16 cellular contexts compared by ENCODE assay signal in genomic region chr15:97168704-97169475, GRCh38.
DNase-seq lines count a peak whose midpoint lies in the region; ATAC-seq and TF ChIP-seq lines count a peak whose summit lies in the region.
"Had no signal": no experiment of that assay in that cellular context is flagged by ENCODE, and none has a peak within 500 bp of the region (broad histone marks: within the 10 kb centered on the region; RNA-seq: fewer than 3 reads in every experiment).

No MANE protein-coding gene starts in this region.

- TF ChIP-seq CTCF in GM23338 (conservative IDR thresholded peaks at IDR 0.05; ENCODE audit: low read depth in 2 of 2): no peak
- no peak for TF ChIP-seq CTCF in epithelial cell of esophagus (IDR thresholded peaks at IDR 0.05; ENCODE audit: insufficient read depth, low read depth, low read length, missing control alignments)
- TF ChIP-seq CTCF in type B pancreatic cell (conservative IDR thresholded peaks at IDR 0.05): no peak

- H3K36me3 ChIP-seq in GM23338 (ENCODE audit: insufficient read depth): no peaks in the 10 kb centered on the region

- H3K27me3 ChIP-seq in GM23338 (ENCODE audit: insufficient read depth): no peaks in the 10 kb centered on the region
- H3K27me3 ChIP-seq: foreskin keratinocyte had no signal

- H3K9me3 Mint-ChIP-seq in GM23338: no peaks in the 10 kb centered on the region
- no peaks in the 10 kb centered on the region for H3K9me3 Mint-ChIP-seq in activated naive CD4-positive, alpha-beta T cell treated with anti-CD3 and anti-CD28 coated beads, Interleukin-2, amount 10 ng/mL, durations not matched to agents 7 days and 5 days
- no peaks in the 10 kb centered on the region for H3K9me3 Mint-ChIP-seq in type B pancreatic cell

- H3K36me3 Mint-ChIP-seq in GM23338 (ENCODE audit: low read depth): no peaks in the 10 kb centered on the region
- H3K36me3 Mint-ChIP-seq in activated naive CD4-positive, alpha-beta T cell treated with anti-CD3 and anti-CD28 coated beads, Interleukin-2, amount 10 ng/mL, durations not matched to agents 7 days and 5 days: no peaks in the 10 kb centered on the region
- H3K36me3 Mint-ChIP-seq in type B pancreatic cell: no peaks in the 10 kb centered on the region
- H3K36me3 Mint-ChIP-seq: CD8-positive, alpha-beta T cell had no signal

- H2AFZ ChIP-seq in GM23338: peak overlapping the region; percentile 60; the same call in 1 of the 2 replicates

- peak; percentile 86 for ATAC-seq in GM23338
- ATAC-seq: CD8-positive, alpha-beta T cell; foreskin keratinocyte; left colon; SK-N-SH treated with all-trans-retinoic acid at 6 μM for 48 hours had no signal

- 0 out of 2 replicates have a peak, but pooled peaks cover 8% of the 10 kb centered on the region for H3K9me2 ChIP-seq in GM23338 (ENCODE audit: insufficient read depth)

- no peak overlapping the region; the same call in 1 of the 2 replicates for H3K27ac Mint-ChIP-seq in GM23338
- H3K27ac Mint-ChIP-seq in activated naive CD4-positive, alpha-beta T cell treated with anti-CD3 and anti-CD28 coated beads, Interleukin-2, amount 10 ng/mL, durations not matched to agents 7 days and 5 days: no peak overlapping the region
- no peak overlapping the region for H3K27ac Mint-ChIP-seq in type B pancreatic cell
- H3K27ac Mint-ChIP-seq: CD8-positive, alpha-beta T cell; HFFc6 had no signal

- CTCF ChIA-PET in activated naive CD4-positive, alpha-beta T cell treated with anti-CD3 and anti-CD28 coated beads, Interleukin-2, amount 10 ng/mL, durations not matched to agents 7 days and 5 days (lab: Charles Lee): no interaction called here

- no peak overlapping the region for H3K4me2 ChIP-seq in GM23338

- H3K4me1 Mint-ChIP-seq in GM23338 (peaks cover 14% of the 10 kb centered on the region), type B pancreatic cell (ENCODE audit: unreplicated experiment) (peaks cover 23% of the 10 kb centered on the region)
- no peaks in the 10 kb centered on the region for H3K4me1 Mint-ChIP-seq in activated naive CD4-positive, alpha-beta T cell treated with anti-CD3 and anti-CD28 coated beads, Interleukin-2, amount 10 ng/mL, durations not matched to agents 7 days and 5 days

- H3F3A ChIP-seq in GM23338 (replicated peaks; ENCODE audit: low read depth): no peaks in the 10 kb centered on the region

- H3K79me2 ChIP-seq in GM23338 (replicated peaks; ENCODE audit: insufficient read depth): no peaks in the 10 kb centered on the region

- peak; percentile 32 for DNase-seq in GM23338 (ENCODE audit: low spot score)
- DNase-seq in NCI-H1436 treated with DMSO at 0.1 percent for 48 hours (lab: John Stamatoyannopoulos, UW): peak; percentile 75
- DNase-seq in NCI-H526 treated with DMSO at 0.1 percent for 48 hours (lab: John Stamatoyannopoulos, UW): peak; percentile 21
- peak; percentile 6 for DNase-seq in epithelial cell of esophagus (ENCODE audit: low read depth)
- no peak for DNase-seq in activated naive CD4-positive, alpha-beta T cell treated with anti-CD3 and anti-CD28 coated beads, Interleukin-2, amount 10 ng/mL, durations not matched to agents 7 days and 5 days
- no peak for DNase-seq in activated gamma-delta T cell (lab: John Stamatoyannopoulos, UW)
- DNase-seq in type B pancreatic cell (ENCODE audit: extremely low spot score, unreplicated experiment): no peak
- no peak for DNase-seq in activated CD4-positive, CD25-positive, alpha-beta regulatory T cell treated with anti-CD3 and anti-CD28 coated beads, Interleukin-2, amount 50 U/mL, for 72 hours
- DNase-seq: activated CD4-positive, alpha-beta T cell treated with anti-CD3 and anti-CD28 coated beads for 4 hours; CD8-positive, alpha-beta T cell; foreskin keratinocyte; HFFc6; left colon; stimulated activated CD4-positive, alpha-beta T cell treated with anti-CD3 and anti-CD28 coated beads, Interleukin-2, amount 100 ng/mL, for 48 hours had no signal

- no peak overlapping the region for H3K4me3 Mint-ChIP-seq in GM23338
- H3K4me3 Mint-ChIP-seq in activated naive CD4-positive, alpha-beta T cell treated with anti-CD3 and anti-CD28 coated beads, Interleukin-2, amount 10 ng/mL, durations not matched to agents 7 days and 5 days: no peak overlapping the region
- no peak overlapping the region for H3K4me3 Mint-ChIP-seq in type B pancreatic cell
- H3K4me3 Mint-ChIP-seq: CD8-positive, alpha-beta T cell; HFFc6 had no signal

- peaks cover 4% of the 10 kb centered on the region for H3K27me3 Mint-ChIP-seq in GM23338 (ENCODE audit: insufficient read depth, low read depth, poor library complexity)
- H3K27me3 Mint-ChIP-seq in activated naive CD4-positive, alpha-beta T cell treated with anti-CD3 and anti-CD28 coated beads, Interleukin-2, amount 10 ng/mL, durations not matched to agents 7 days and 5 days: no peaks in the 10 kb centered on the region
- peaks cover 34% of the 10 kb centered on the region for H3K27me3 Mint-ChIP-seq in type B pancreatic cell

- no peaks in the 10 kb centered on the region for H4K20me1 ChIP-seq in GM23338 (replicated peaks; ENCODE audit: insufficient read depth)

- H3K4me1 ChIP-seq in GM23338 (ENCODE audit: insufficient read depth): 0 out of 2 replicates have a peak, but pooled peaks cover 11% of the 10 kb centered on the region
- H3K4me1 ChIP-seq: foreskin keratinocyte had no signal

- no peak overlapping the region for H3K4me3 ChIP-seq in GM23338
- H3K4me3 ChIP-seq in epithelial cell of esophagus (ENCODE audit: low read length): no peak overlapping the region
- H3K4me3 ChIP-seq: coronary artery had no signal

- H3K27ac ChIP-seq in GM23338 (ENCODE audit: low read depth): no peak overlapping the region
- H3K27ac ChIP-seq: coronary artery, foreskin keratinocyte had no signal

TF ChIP-seq in GM23338, 12 proteins besides CTCF, POLR2A, EP300 and RAD21:
- no peak for TF ChIP-seq POLR2AphosphoS5 (IDR thresholded peaks at IDR 0.05; ENCODE audit: low read depth)

Comparison
In these comparisons a context has a peak if more than half of its experiments do, and no peak if none do; other contexts are left out.
1. DNase-seq: peak in GM23338 (single experiment), NCI-H1436 treated with DMSO at 0.1 percent for 48 hours (single experiment), NCI-H526 treated with DMSO at 0.1 percent for 48 hours (single experiment) and epithelial cell of esophagus (single experiment); none in activated naive CD4-positive, alpha-beta T cell treated with anti-CD3 and anti-CD28 coated beads, Interleukin-2, amount 10 ng/mL, durations not matched to agents 7 days and 5 days (single experiment), activated gamma-delta T cell (single experiment), type B pancreatic cell (single experiment) and activated CD4-positive, CD25-positive, alpha-beta regulatory T cell treated with anti-CD3 and anti-CD28 coated beads, Interleukin-2, amount 50 U/mL, for 72 hours (single experiment).